In the genomic region with DNA sequence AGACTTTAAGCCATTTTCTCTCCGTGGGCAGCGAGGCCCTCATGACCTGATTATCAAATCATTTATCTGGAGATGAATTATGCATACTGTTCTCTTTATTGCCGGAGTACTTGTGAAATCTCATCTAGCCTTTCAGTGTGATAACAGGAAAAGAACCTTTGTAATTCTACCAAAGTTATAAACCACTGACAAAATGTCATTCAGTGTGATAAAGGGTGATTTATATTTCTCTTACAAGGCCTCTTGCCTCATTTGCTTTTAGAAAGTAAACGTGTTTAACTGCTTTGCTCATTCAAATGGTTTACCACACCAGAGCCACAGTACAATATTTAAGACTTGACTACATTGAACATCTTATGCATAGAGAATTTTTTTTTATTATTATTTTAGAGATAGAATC, we compare ENCODE assay signal across 19 cellular contexts.
"Had no signal": no experiment of that assay in that cellular context is flagged by ENCODE, and none has a peak within 500 bp of the region (broad histone marks: within the 10 kb centered on the region; RNA-seq: fewer than 3 reads in every experiment).

No MANE protein-coding gene starts in this region.

- H3K9me3 Mint-ChIP-seq: activated naive CD4-positive, alpha-beta T cell treated with anti-CD3 and anti-CD28 coated beads, Interleukin-2, amount 50 U/mL, for 24 hours; activated T-cell treated with anti-CD3 and anti-CD28 coated beads, Interleukin-2, amount 50 U/mL, for 72 hours; natural killer cell treated with Interleukin-12 subunit alpha and Interleukin-12 subunit beta and Interleukin-15 and Interleukin-18, amount 100 ng/mL, for 72 hours; T-helper 1 cell treated with Interleukin-12 subunit alpha and Interleukin-12 subunit beta and Interleukin-4 antibody, amounts not matched to agents 30 μg/mL and 1 μg/mL, for 36 hours had no signal

- H3K4me1 Mint-ChIP-seq: activated naive CD4-positive, alpha-beta T cell treated with anti-CD3 and anti-CD28 coated beads, Interleukin-2, amount 50 U/mL, for 24 hours had no signal

- DNase-seq: activated CD4-positive, alpha-beta T cell treated with anti-CD3 and anti-CD28 coated beads, Interleukin-2, amount 50 U/mL, for 1 hour; activated CD4-positive, CD25-positive, alpha-beta regulatory T cell treated with anti-CD3 and anti-CD28 coated beads, Interleukin-2, amount 50 U/mL, for 72 hours; activated CD8-positive, alpha-beta memory T cell treated with anti-CD3 and anti-CD28 coated beads, Interleukin-2, amount 50 U/mL, for 4 hours; activated effector memory CD4-positive, alpha-beta T cell treated with anti-CD3 and anti-CD28 coated beads, Interleukin-2, amount 50 U/mL, for 16 hours; activated T-cell treated with anti-CD3 and anti-CD28 coated beads, Interleukin-2, amount 50 U/mL, for 72 hours; dermis blood vessel endothelial cell; effector memory CD4-positive, alpha-beta T cell; esophagus squamous epithelium; foreskin fibroblast; hippocampal formation; islet precursor cell; lower lobe of right lung; nucleus accumbens; retina; stomach; upper lobe of left lung had no signal

- H3K36me3 ChIP-seq: lower lobe of right lung, upper lobe of left lung had no signal

- H3K27ac Mint-ChIP-seq: activated naive CD4-positive, alpha-beta T cell treated with anti-CD3 and anti-CD28 coated beads, Interleukin-2, amount 50 U/mL, for 24 hours; activated T-cell treated with anti-CD3 and anti-CD28 coated beads, Interleukin-2, amount 50 U/mL, for 72 hours; natural killer cell treated with Interleukin-12 subunit alpha and Interleukin-12 subunit beta and Interleukin-15 and Interleukin-18, amount 100 ng/mL, for 72 hours; T-helper 1 cell treated with Interleukin-12 subunit alpha and Interleukin-12 subunit beta and Interleukin-4 antibody, amounts not matched to agents 30 μg/mL and 1 μg/mL, for 36 hours had no signal

- H3K4me3 Mint-ChIP-seq: activated naive CD4-positive, alpha-beta T cell treated with anti-CD3 and anti-CD28 coated beads, Interleukin-2, amount 50 U/mL, for 24 hours; activated T-cell treated with anti-CD3 and anti-CD28 coated beads, Interleukin-2, amount 50 U/mL, for 72 hours; natural killer cell treated with Interleukin-12 subunit alpha and Interleukin-12 subunit beta and Interleukin-15 and Interleukin-18, amount 100 ng/mL, for 72 hours; T-helper 1 cell treated with Interleukin-12 subunit alpha and Interleukin-12 subunit beta and Interleukin-4 antibody, amounts not matched to agents 30 μg/mL and 1 μg/mL, for 36 hours had no signal

- H3K9me3 ChIP-seq: esophagus squamous epithelium, lower lobe of right lung, stomach, upper lobe of left lung had no signal

- H3K36me3 Mint-ChIP-seq: activated naive CD4-positive, alpha-beta T cell treated with anti-CD3 and anti-CD28 coated beads, Interleukin-2, amount 50 U/mL, for 24 hours; natural killer cell treated with Interleukin-12 subunit alpha and Interleukin-12 subunit beta and Interleukin-15 and Interleukin-18, amount 100 ng/mL, for 72 hours had no signal

- H3K27ac ChIP-seq: esophagus squamous epithelium, lower lobe of right lung, upper lobe of left lung had no signal

- H3K4me1 ChIP-seq: lower lobe of right lung, upper lobe of left lung had no signal

- H3K4me3 ChIP-seq: esophagus squamous epithelium, lower lobe of right lung, stomach, upper lobe of left lung had no signal

- H3K27me3 ChIP-seq: esophagus squamous epithelium, stomach, upper lobe of left lung had no signal

- ATAC-seq: activated T-cell treated with anti-CD3 and anti-CD28 coated beads, Interleukin-2, amount 50 U/mL, for 72 hours; lower lobe of right lung; natural killer cell treated with Interleukin-12 subunit alpha and Interleukin-12 subunit beta and Interleukin-15 and Interleukin-18, amount 100 ng/mL, for 72 hours had no signal
